22 cellular contexts compared by ENCODE assay signal in the genomic region with DNA sequence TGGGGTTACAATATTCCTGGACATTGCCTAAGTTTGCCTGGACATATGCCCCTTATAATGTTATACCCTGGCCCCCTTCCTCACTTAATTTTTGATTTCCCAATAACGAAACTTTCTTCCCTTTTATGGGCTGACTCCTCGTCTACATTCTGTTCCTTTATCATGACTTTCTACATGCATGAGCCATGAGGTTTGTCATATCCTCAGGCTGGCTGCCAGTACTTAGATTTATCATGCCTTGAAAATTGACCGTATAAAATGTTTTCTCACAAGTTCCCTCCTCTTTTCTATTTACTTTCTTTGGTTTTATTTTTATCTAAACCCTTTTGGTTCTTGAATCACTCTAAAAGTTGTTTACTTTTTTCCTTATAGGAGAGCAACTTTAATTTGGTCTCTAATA.
"Had no signal": no experiment of that assay in that cellular context is flagged by ENCODE, and none has a peak within 500 bp of the region (broad histone marks: within the 10 kb centered on the region; RNA-seq: fewer than 3 reads in every experiment).

No MANE protein-coding gene starts in this region.

- H3K9me3 Mint-ChIP-seq: activated CD4-positive, alpha-beta memory T cell treated with anti-CD3 and anti-CD28 coated beads for 36 hours; activated naive CD4-positive, alpha-beta T cell treated with anti-CD3 and anti-CD28 coated beads for 36 hours; activated naive CD8-positive, alpha-beta T cell treated with anti-CD3 and anti-CD28 coated beads, Interleukin-2, amount 10 ng/mL, durations not matched to agents 7 days and 5 days; memory B cell; natural killer cell treated with Interleukin-12 subunit alpha and Interleukin-12 subunit beta and Interleukin-15 and Interleukin-18, amount 100 ng/mL, for 72 hours; stimulated activated naive CD8-positive, alpha-beta T cell treated with anti-CD3 and anti-CD28 coated beads, Interleukin-15, Interleukin-2, amounts not matched to agents 100 ng/mL and 50 ng/mL, for 24 hours had no signal

- H3K4me3 Mint-ChIP-seq: activated CD4-positive, alpha-beta memory T cell treated with anti-CD3 and anti-CD28 coated beads for 36 hours; activated naive CD4-positive, alpha-beta T cell treated with anti-CD3 and anti-CD28 coated beads for 36 hours; activated naive CD8-positive, alpha-beta T cell treated with anti-CD3 and anti-CD28 coated beads, Interleukin-2, amount 10 ng/mL, durations not matched to agents 7 days and 5 days; memory B cell; natural killer cell treated with Interleukin-12 subunit alpha and Interleukin-12 subunit beta and Interleukin-15 and Interleukin-18, amount 100 ng/mL, for 72 hours; stimulated activated naive CD8-positive, alpha-beta T cell treated with anti-CD3 and anti-CD28 coated beads, Interleukin-15, Interleukin-2, amounts not matched to agents 100 ng/mL and 50 ng/mL, for 24 hours had no signal

- H3K36me3 Mint-ChIP-seq: activated CD4-positive, alpha-beta memory T cell treated with anti-CD3 and anti-CD28 coated beads for 36 hours; activated naive CD8-positive, alpha-beta T cell treated with anti-CD3 and anti-CD28 coated beads, Interleukin-2, amount 10 ng/mL, durations not matched to agents 7 days and 5 days; memory B cell; natural killer cell treated with Interleukin-12 subunit alpha and Interleukin-12 subunit beta and Interleukin-15 and Interleukin-18, amount 100 ng/mL, for 72 hours had no signal

- H3K4me3 ChIP-seq: breast epithelium, colonic mucosa, esophagus squamous epithelium, heart right ventricle, ovary, psoas muscle, right atrium auricular region, thyroid gland had no signal

- DNase-seq: activated CD4-positive, alpha-beta memory T cell treated with anti-CD3 and anti-CD28 coated beads for 36 hours; activated CD4-positive, alpha-beta T cell treated with anti-CD3 and anti-CD28 coated beads for 48 hours; activated naive CD4-positive, alpha-beta T cell treated with anti-CD3 and anti-CD28 coated beads for 36 hours; activated naive CD8-positive, alpha-beta T cell treated with anti-CD3 and anti-CD28 coated beads, Interleukin-2, amount 10 ng/mL, durations not matched to agents 7 days and 5 days; activated T-cell treated with anti-CD3 and anti-CD28 coated beads, Interleukin-2, amount 50 U/mL, for 48 hours; amniotic stem cell; colonic mucosa; esophagus squamous epithelium; heart right ventricle; islet precursor cell; left colon; ovary; psoas muscle; stimulated activated CD4-positive, alpha-beta T cell treated with anti-CD3 and anti-CD28 coated beads, Interleukin-4, amount 100 ng/mL, for 4 hours; substantia nigra; T1000; thyroid gland had no signal

- ATAC-seq: heart right ventricle; left colon; natural killer cell treated with Interleukin-12 subunit alpha and Interleukin-12 subunit beta and Interleukin-15 and Interleukin-18, amount 100 ng/mL, for 72 hours; psoas muscle had no signal

- H3K27ac Mint-ChIP-seq: activated CD4-positive, alpha-beta memory T cell treated with anti-CD3 and anti-CD28 coated beads for 36 hours; activated naive CD4-positive, alpha-beta T cell treated with anti-CD3 and anti-CD28 coated beads for 36 hours; activated naive CD8-positive, alpha-beta T cell treated with anti-CD3 and anti-CD28 coated beads, Interleukin-2, amount 10 ng/mL, durations not matched to agents 7 days and 5 days; memory B cell; natural killer cell treated with Interleukin-12 subunit alpha and Interleukin-12 subunit beta and Interleukin-15 and Interleukin-18, amount 100 ng/mL, for 72 hours; stimulated activated naive CD8-positive, alpha-beta T cell treated with anti-CD3 and anti-CD28 coated beads, Interleukin-15, Interleukin-2, amounts not matched to agents 100 ng/mL and 50 ng/mL, for 24 hours had no signal
